In the genomic region with DNA sequence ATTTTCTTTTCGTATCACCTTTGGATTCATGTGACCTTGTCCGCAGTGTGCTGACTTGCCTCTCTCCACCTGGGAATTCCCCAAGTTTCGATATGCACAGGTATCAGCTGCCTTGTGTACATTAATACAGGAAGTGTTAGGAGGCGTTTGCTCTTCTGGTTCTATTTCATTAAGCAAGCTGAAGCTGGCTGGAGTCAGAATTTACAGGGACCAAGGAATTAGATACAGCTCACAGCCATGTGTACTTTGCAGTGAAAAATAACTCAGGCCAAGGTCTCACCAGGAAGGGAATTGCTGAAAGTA, we compare ENCODE assay signal across 10 cellular contexts. TPM values are rescaled to one million over a fixed set of nuclear protein-coding genes. Genes with fewer than 3 reads are reported as not detected.
DNase-seq lines count a peak whose midpoint lies in the region; ATAC-seq and TF ChIP-seq lines count a peak whose summit lies in the region.
"Had no signal": no experiment of that assay in that cellular context is flagged by ENCODE, and none has a peak within 500 bp of the region (broad histone marks: within the 10 kb centered on the region; RNA-seq: fewer than 3 reads in every experiment).

No MANE protein-coding gene starts in this region.

- TF ChIP-seq CTCF in neural crest cell (conservative IDR thresholded peaks at IDR 0.05): no peak
- no peak for TF ChIP-seq CTCF in dorsolateral prefrontal cortex (IDR thresholded peaks at IDR 0.05 in 54 of 56, conservative IDR thresholded peaks at IDR 0.05 in 2 of 56; ENCODE audit: low read depth in 1 of 56, partially characterized antibody in 56 of 56)

- no peaks in the 10 kb centered on the region for H3K27me3 Mint-ChIP-seq in neural crest cell (ENCODE audit: low read depth)
- H3K27me3 Mint-ChIP-seq: activated naive CD8-positive, alpha-beta T cell treated with anti-CD3 and anti-CD28 coated beads, Interleukin-2, amount 10 ng/mL, durations not matched to agents 7 days and 5 days had no signal

- peaks cover 3% of the 10 kb centered on the region for H3K36me3 Mint-ChIP-seq in neural crest cell (ENCODE audit: low read depth)

- no peak overlapping the region for H3K4me3 Mint-ChIP-seq in neural crest cell
- H3K4me3 Mint-ChIP-seq: activated naive CD8-positive, alpha-beta T cell treated with anti-CD3 and anti-CD28 coated beads, Interleukin-2, amount 10 ng/mL, durations not matched to agents 7 days and 5 days had no signal

- H3K27ac ChIP-seq in dorsolateral prefrontal cortex: no peak overlapping the region
- H3K27ac ChIP-seq: RWPE1 had no signal

- no peak overlapping the region for H3K4me3 ChIP-seq in dorsolateral prefrontal cortex

- DNase-seq in NCI-H2196 (lab: John Stamatoyannopoulos, UW; ENCODE audit: unreplicated experiment) (peak; percentile 18), neural crest cell (ENCODE audit: low read depth, low spot score) (no peak), NCI-H187 (lab: John Stamatoyannopoulos, UW) (no peak), dorsolateral prefrontal cortex (no peak), EL (no peak)
- DNase-seq: activated CD4-positive, alpha-beta T cell treated with anti-CD3 and anti-CD28 coated beads for 1 hour; activated naive CD8-positive, alpha-beta T cell treated with anti-CD3 and anti-CD28 coated beads, Interleukin-2, amount 10 ng/mL, durations not matched to agents 7 days and 5 days had no signal

- H3K4me1 Mint-ChIP-seq in neural crest cell: peaks cover 3% of the 10 kb centered on the region

- intact Hi-C loops in dorsolateral prefrontal cortex (cut with DNase I): no loop called here

- H3K9me3 Mint-ChIP-seq in neural crest cell: peaks cover 3% of the 10 kb centered on the region

- ATAC-seq in GM18873 (IDR thresholded peaks at IDR 0.05; ENCODE audit: low FRiP score, unreplicated experiment): peak; percentile 50
- peak; percentile 83 for ATAC-seq in GM21825 (IDR thresholded peaks at IDR 0.05; ENCODE audit: unreplicated experiment)

- peak overlapping the region; percentile 15 for H3K27ac Mint-ChIP-seq in neural crest cell (ENCODE audit: unreplicated experiment)
- H3K27ac Mint-ChIP-seq: activated naive CD8-positive, alpha-beta T cell treated with anti-CD3 and anti-CD28 coated beads, Interleukin-2, amount 10 ng/mL, durations not matched to agents 7 days and 5 days had no signal

- H3K27me3 ChIP-seq in dorsolateral prefrontal cortex: no peaks in the 10 kb centered on the region

RNA-seq across cellular contexts. Expression of gene TIAM2, which starts 14.1 kb away (rescaled TPM):
- total RNA-seq in neural crest cell: 33.5 and 36.8 TPM in 2 replicates
- total RNA-seq in dorsolateral prefrontal cortex: 100 to 1,000 TPM in 20 of 120 experiments, 10 to 100 TPM in 100; 29.2 to 178 (median 80.7) TPM
